In genomic region chr19:41324231-41324702, GRCh38 we compare ENCODE assay signal across 8 cellular contexts. TPM values are rescaled to one million over a fixed set of nuclear protein-coding genes. Genes with fewer than 3 reads are reported as not detected.
DNase-seq lines count a peak whose midpoint lies in the region; ATAC-seq and TF ChIP-seq lines count a peak whose summit lies in the region.

No MANE protein-coding gene starts in this region.

- TSS peak; percentile 16 for BruUV-seq in PC-9 (replicated peaks; lab: Mats Ljungman, UMichigan)

- intact Hi-C loops in PC-9 (cut with micrococcal nuclease; ENCODE audit: unreplicated experiment): loop anchor here (10.0 kb wide), 1 partner anchor 251 kb away; the partner anchor contains the start of gene CEACAM21

- peaks cover 55% of the 10 kb centered on the region for H3K4me1 Mint-ChIP-seq in endodermal cell

- 0 out of 2 replicates have a peak, but pooled peaks cover 3% of the 10 kb centered on the region for H4K20me1 ChIP-seq in PC-9 (ENCODE audit: insufficient read depth)

- peaks cover 38% of the 10 kb centered on the region for H3K36me3 Mint-ChIP-seq in endodermal cell (ENCODE audit: low read depth)

- peaks cover 31% of the 10 kb centered on the region for H3F3A ChIP-seq in PC-9 (ENCODE audit: insufficient read depth, low read depth)

- ATAC-seq in HG02884 (IDR thresholded peaks at IDR 0.05; ENCODE audit: unreplicated experiment): no peak

- H3K27me3 Mint-ChIP-seq in endodermal cell (ENCODE audit: insufficient read depth): no peaks in the 10 kb centered on the region

- H3K9me2 ChIP-seq in PC-9 (ENCODE audit: insufficient read depth): no peaks in the 10 kb centered on the region

- H3K4me1 ChIP-seq in PC-9 (replicated peaks; ENCODE audit: insufficient read depth) (peaks cover 16% of the 10 kb centered on the region), endodermal cell (ENCODE audit: control insufficient read depth, insufficient read depth, low read length) (peaks cover 20% of the 10 kb centered on the region), parathyroid adenoma (peaks cover 22% of the 10 kb centered on the region)

- no peaks in the 10 kb centered on the region for H3K79me2 ChIP-seq in PC-9 (ENCODE audit: low read depth)
- H3K79me2 ChIP-seq in parathyroid adenoma: no peaks in the 10 kb centered on the region

- H3K9me3 ChIP-seq in PC-9 (ENCODE audit: insufficient read depth, low read depth): no peaks in the 10 kb centered on the region
- H3K9me3 ChIP-seq in endodermal cell (ENCODE audit: control insufficient read depth, low read length): no peaks in the 10 kb centered on the region
- H3K9me3 ChIP-seq in parathyroid adenoma (ENCODE audit: control insufficient read depth, low read length): no peaks in the 10 kb centered on the region

- H3K36me3 ChIP-seq in PC-9 (ENCODE audit: low read depth): no peaks in the 10 kb centered on the region
- peaks cover 38% of the 10 kb centered on the region for H3K36me3 ChIP-seq in endodermal cell (ENCODE audit: control insufficient read depth, insufficient read depth, low read length)
- H3K36me3 ChIP-seq in parathyroid adenoma (ENCODE audit: control insufficient read depth, insufficient read depth, low read length): no peaks in the 10 kb centered on the region

- POLR2A ChIA-PET in PC-9 (lab: Charles Lee; ENCODE audit: unreplicated experiment): interaction anchor here (0.5 to 0.6 kb wide), 2 partner anchors 12 to 29 kb away, joined by 3 to 11 read pairs; partner anchors contain the start of gene TGFB1

- H3K27me3 ChIP-seq in PC-9 (ENCODE audit: insufficient read depth, low read depth) (no peaks in the 10 kb centered on the region), endodermal cell (ENCODE audit: control insufficient read depth, insufficient read depth, low read length, poor library complexity, severe bottlenecking) (no peaks in the 10 kb centered on the region), parathyroid adenoma (ENCODE audit: control insufficient read depth, insufficient read depth, low read length) (no peaks in the 10 kb centered on the region)

- peak overlapping the region; percentile 89 for H3K27ac Mint-ChIP-seq in endodermal cell

- H3K9ac ChIP-seq in endodermal cell (ENCODE audit: extremely low read depth, low read length, poor library complexity, severe bottlenecking) (peak overlapping the region; percentile 58), parathyroid adenoma (no peak overlapping the region)

- H3K4me2 ChIP-seq in PC-9 (no peak overlapping the region), parathyroid adenoma (ENCODE audit: low read length) (no peak overlapping the region)

- CTCF ChIA-PET in PC-9 (lab: Charles Lee): no interaction called here

- peak; percentile 64 for DNase-seq in DMS53 (lab: John Stamatoyannopoulos, UW)
- DNase-seq in PC-9: no peak
- DNase-seq in endodermal cell: peak; percentile 78
- DNase-seq in NCI-H226: no peak
- DNase-seq in glomerular visceral epithelial cell (ENCODE audit: extremely low spot score): no peak
- DNase-seq in GF-D8 (lab: John Stamatoyannopoulos, UW): no peak

- H3K9me3 Mint-ChIP-seq in endodermal cell: no peaks in the 10 kb centered on the region

- WGBS in endodermal cell (ENCODE audit: insufficient coverage in 1 of 2, insufficient read length in 1 of 2), 2 experiments: 70 to 76% methylated on average over 7 of the region's 7 CpGs

- TF ChIP-seq CTCF in PC-9 (conservative IDR thresholded peaks at IDR 0.05) (no peak), endodermal cell (conservative IDR thresholded peaks at IDR 0.05) (no peak), parathyroid adenoma (IDR thresholded peaks at IDR 0.05) (no peak)

- peak overlapping the region; percentile 61 for H3K4me3 Mint-ChIP-seq in endodermal cell

- H2AFZ ChIP-seq in PC-9 (no peak overlapping the region), parathyroid adenoma (no peak overlapping the region)

- peak overlapping the region; percentile 41 for H3K27ac ChIP-seq in PC-9
- peak overlapping the region; percentile 75 for H3K27ac ChIP-seq in endodermal cell (ENCODE audit: low read depth, low read length)
- peak overlapping the region; percentile 59 for H3K27ac ChIP-seq in parathyroid adenoma

- H3K4me3 ChIP-seq in PC-9: no peak overlapping the region
- no peak overlapping the region for H3K4me3 ChIP-seq in endodermal cell (ENCODE audit: low read length)
- H3K4me3 ChIP-seq in parathyroid adenoma (ENCODE audit: low read depth, low read length): no peak overlapping the region

RNA-seq across cellular contexts. Expression of gene CCDC97, which starts 14.3 kb away (rescaled TPM):
- total RNA-seq in PC-9 (2021) (24.1 and 26.4 TPM in 2 replicates), endodermal cell (10 to 100 TPM; 38.4 to 44.6 TPM)
- polyA plus RNA-seq in endodermal cell (2013, experiment 1 of 2): 33.6 TPM
- 29.5 TPM for polyA plus RNA-seq in endodermal cell (2013, experiment 2 of 2)

RNA-seq across cellular contexts. Expression of gene TGFB1, which starts 29.5 kb away (rescaled TPM):
- 67.9 and 74.9 TPM in 2 replicates for total RNA-seq in PC-9 (2021)
- total RNA-seq in endodermal cell: 10 to 100 TPM; 56.3 to 60.1 TPM
- polyA plus RNA-seq in endodermal cell (2013, experiment 1 of 2): 21.7 TPM
- polyA plus RNA-seq in endodermal cell (2013, experiment 2 of 2): 26.9 TPM

RNA-seq across cellular contexts. Expression of gene B9D2, which starts 39.7 kb away (rescaled TPM):
- total RNA-seq in PC-9 (2021): 8.0 and 10.8 TPM in 2 replicates
- total RNA-seq in endodermal cell: 1 to 10 TPM; 4.5 to 6.2 TPM
- 8.9 TPM for polyA plus RNA-seq in endodermal cell (2013, experiment 1 of 2)
- 12.0 TPM for polyA plus RNA-seq in endodermal cell (2013, experiment 2 of 2)

RNA-seq across cellular contexts. Expression of gene TMEM91, which starts 52.1 kb away (rescaled TPM):
- total RNA-seq in PC-9 (2021) (21.9 and 31.0 TPM in 2 replicates), endodermal cell (10 to 100 TPM in 1 of 2 donors, 1 to 10 TPM in 1; 5.7 to 16.5 TPM)
- 8.9 TPM for polyA plus RNA-seq in endodermal cell (2013, experiment 1 of 2)
- 10.4 TPM for polyA plus RNA-seq in endodermal cell (2013, experiment 2 of 2)

Comparison
In these comparisons a context has a peak if more than half of its experiments do, and no peak if none do; other contexts are left out.
1. DNase-seq: peak in DMS53 (single experiment) and endodermal cell (single experiment); none in PC-9 (0 of 2), NCI-H226 (single experiment), glomerular visceral epithelial cell (single experiment) and GF-D8 (single experiment).
2. Peak in every context shown above with its lines, with median percentiles within 50 percentile points of each other: H3K27ac ChIP-seq.